ENCODE assay signal across 13 cellular contexts in the genomic region with DNA sequence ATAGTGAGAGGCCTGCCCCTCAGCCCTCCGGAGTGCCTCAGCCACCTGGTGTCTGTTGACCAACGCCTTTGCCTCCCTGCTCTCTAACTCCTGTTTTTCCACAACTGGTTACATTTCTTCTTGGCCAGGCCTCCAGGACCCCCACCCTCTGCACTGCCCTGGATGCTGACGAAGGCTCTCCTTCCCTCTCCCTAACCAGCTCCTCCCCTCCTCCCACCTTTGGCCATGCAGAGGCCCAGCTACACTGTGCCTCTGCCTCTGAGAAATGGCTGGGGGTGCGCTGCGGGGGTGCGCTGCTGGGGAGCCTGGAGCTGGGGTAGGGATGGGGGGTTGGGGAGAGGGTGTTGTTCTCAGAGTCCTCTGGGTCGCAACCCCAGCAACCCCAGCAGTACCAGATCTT. TPM values are rescaled to one million over a fixed set of nuclear protein-coding genes. Genes with fewer than 3 reads are reported as not detected.
DNase-seq lines count a peak whose midpoint lies in the region; ATAC-seq and TF ChIP-seq lines count a peak whose summit lies in the region.
"Not testable (repeated sequence)": the region's sequence is repeated elsewhere in the genome, so short reads cannot be mapped to it uniquely, and the experiment has no call there.
"Had no signal": no experiment of that assay in that cellular context is flagged by ENCODE, and none has a peak within 500 bp of the region (broad histone marks: within the 10 kb centered on the region; RNA-seq: fewer than 3 reads in every experiment).

No MANE protein-coding gene starts in this region.

- peak; percentile 41 for ATAC-seq in WTC11
- ATAC-seq in activated naive CD8-positive, alpha-beta T cell treated with anti-CD3 and anti-CD28 coated beads, Interleukin-2, amount 50 U/mL, for 24 hours = peak; percentile 4

- TF ChIP-seq CTCF in WTC11 (IDR thresholded peaks at IDR 0.05); neural cell (IDR thresholded peaks at IDR 0.05; ENCODE audit: poor library complexity, severe bottlenecking): not testable (repeated sequence)

- not testable (repeated sequence) for H3K4me2 ChIP-seq in neural cell (ENCODE audit: low read length)

- TF ChIP-seq RAD21 in neural cell (conservative IDR thresholded peaks at IDR 0.05) = not testable (repeated sequence)

- not testable (repeated sequence) for DNase-seq in CD4-positive, alpha-beta memory T cell; WTC11 (ENCODE audit: low spot score); activated naive CD8-positive, alpha-beta T cell treated with anti-CD3 and anti-CD28 coated beads, Interleukin-2, amount 50 U/mL, for 24 hours

- not testable (repeated sequence) for TF ChIP-seq EP300 in neural cell (conservative IDR thresholded peaks at IDR 0.05; ENCODE audit: poor library complexity, severe bottlenecking)

- not testable (repeated sequence) for H3K4me1 ChIP-seq in CD4-positive, alpha-beta memory T cell (ENCODE audit: insufficient read depth, low read length); HUES64 (ENCODE audit: insufficient read depth, low read length); endocrine pancreas (ENCODE audit: control insufficient read depth, insufficient read depth, low read length); iPS-20b (ENCODE audit: insufficient read depth, low read length); thymus (ENCODE audit: control insufficient read depth, insufficient read depth, low read length)

- H3K27ac Mint-ChIP-seq in CD4-positive, alpha-beta memory T cell = peak overlapping the region in 1 of 7 donors; percentile 76
- not testable (repeated sequence) for H3K27ac Mint-ChIP-seq in WTC11; activated naive CD8-positive, alpha-beta T cell treated with anti-CD3 and anti-CD28 coated beads, Interleukin-2, amount 50 U/mL, for 24 hours

- 15% methylated on average over 3 of the region's 7 CpGs for WGBS in HUES64
- WGBS in thymus = 48% methylated on average over 7 of the region's 7 CpGs

- not testable (repeated sequence) for H3K27me3 Mint-ChIP-seq in CD4-positive, alpha-beta memory T cell; WTC11 (ENCODE audit: low read depth); activated naive CD8-positive, alpha-beta T cell treated with anti-CD3 and anti-CD28 coated beads, Interleukin-2, amount 50 U/mL, for 24 hours

- not testable (repeated sequence) for H3K9me2 ChIP-seq in neural cell (ENCODE audit: insufficient read depth, low read length)

- intact Hi-C loops in CD4-positive, alpha-beta memory T cell (cut with micrococcal nuclease) = not testable (repeated sequence)

- H3K9me3 ChIP-seq in CD4-positive, alpha-beta memory T cell (ENCODE audit: control insufficient read depth in 1 of 2, low read length in 2 of 2); HUES64 (ENCODE audit: insufficient read depth, low read depth, low read length); endocrine pancreas (ENCODE audit: control insufficient read depth, low read length); iPS-20b (ENCODE audit: insufficient read depth, low read depth, low read length); neural cell (ENCODE audit: low read length); thymus (ENCODE audit: control insufficient read depth): not testable (repeated sequence)

- peaks cover 7 to 19% (median 12%) of the 10 kb centered on the region in 4 donors for H3K4me1 Mint-ChIP-seq in CD4-positive, alpha-beta memory T cell
- H3K4me1 Mint-ChIP-seq in WTC11; activated naive CD8-positive, alpha-beta T cell treated with anti-CD3 and anti-CD28 coated beads, Interleukin-2, amount 50 U/mL, for 24 hours: not testable (repeated sequence)

- POLR2A ChIA-PET in CD4-positive, alpha-beta memory T cell (lab: Charles Lee; ENCODE audit: partially characterized antibody) = not testable (repeated sequence)
- POLR2A ChIA-PET in WTC11 (lab: Charles Lee) = interaction anchor here (0.6 kb wide), 1 partner anchor 29 kb away, joined by 3 read pairs; no protein-coding TSS in a partner anchor

- H3K36me3 Mint-ChIP-seq in CD4-positive, alpha-beta memory T cell; WTC11; activated naive CD8-positive, alpha-beta T cell treated with anti-CD3 and anti-CD28 coated beads, Interleukin-2, amount 50 U/mL, for 24 hours (ENCODE audit: low read depth): not testable (repeated sequence)

- H3K27ac ChIP-seq in CD4-positive, alpha-beta memory T cell (ENCODE audit: low read depth, low read length); HUES64 (ENCODE audit: low read depth, low read length); iPS-20b (ENCODE audit: low read length); neural cell (ENCODE audit: low read length); thymus (ENCODE audit: low read depth): not testable (repeated sequence)

- H3K4me3 Mint-ChIP-seq in CD4-positive, alpha-beta memory T cell = peak overlapping the region in 7 of 8 donors; percentile 77 to 87 (median 82)
- peak overlapping the region; percentile 59; the same call in 1 of the 2 replicates for H3K4me3 Mint-ChIP-seq in WTC11
- not testable (repeated sequence) for H3K4me3 Mint-ChIP-seq in activated naive CD8-positive, alpha-beta T cell treated with anti-CD3 and anti-CD28 coated beads, Interleukin-2, amount 50 U/mL, for 24 hours

- H3K27me3 ChIP-seq in CD4-positive, alpha-beta memory T cell (ENCODE audit: insufficient read depth, low read length); endocrine pancreas (ENCODE audit: control insufficient read depth, insufficient read depth, low read length); thymus (ENCODE audit: control insufficient read depth, insufficient read depth): not testable (repeated sequence)
- H3K27me3 ChIP-seq in HUES64 (ENCODE audit: insufficient read depth, low read length) (peaks cover 16% of the 10 kb centered on the region), iPS-20b (ENCODE audit: insufficient read depth, low read length) (peaks cover 18% of the 10 kb centered on the region), neural cell (ENCODE audit: insufficient read depth, low read depth, low read length) (peaks cover 16% of the 10 kb centered on the region)

- H3K4me3 ChIP-seq in CD4-positive, alpha-beta memory T cell (ENCODE audit: low read length in 2 of 2) = not testable (repeated sequence)
- peak overlapping the region; percentile 44 for H3K4me3 ChIP-seq in HUES64 (ENCODE audit: low read length)
- peak overlapping the region; percentile 52 for H3K4me3 ChIP-seq in endocrine pancreas (ENCODE audit: control insufficient read depth, insufficient read depth, low read length)
- H3K4me3 ChIP-seq in iPS-20b (ENCODE audit: low read length) = peak overlapping the region; percentile 30; the same call in 1 of the 2 replicates
- H3K4me3 ChIP-seq in neural cell (ENCODE audit: low read length) = peak overlapping the region; percentile 60
- H3K4me3 ChIP-seq in thymus (ENCODE audit: low read length) = peak overlapping the region; percentile 35

- H3K79me2 ChIP-seq in neural cell (replicated peaks; ENCODE audit: insufficient read depth, low read length) = not testable (repeated sequence)

- H3K9me3 Mint-ChIP-seq in CD4-positive, alpha-beta memory T cell; WTC11; activated naive CD8-positive, alpha-beta T cell treated with anti-CD3 and anti-CD28 coated beads, Interleukin-2, amount 50 U/mL, for 24 hours: not testable (repeated sequence)

- not testable (repeated sequence) for H3K36me3 ChIP-seq in CD4-positive, alpha-beta memory T cell (ENCODE audit: insufficient read depth, low read length); HUES64 (ENCODE audit: insufficient read depth, low read length); endocrine pancreas (ENCODE audit: control insufficient read depth, insufficient read depth, low read length); iPS-20b (ENCODE audit: insufficient read depth, low read depth, low read length); neural cell (ENCODE audit: insufficient read depth, low read length); thymus (ENCODE audit: control insufficient read depth, insufficient read depth)

- not testable (repeated sequence) for H3F3A ChIP-seq in neural cell (ENCODE audit: insufficient read depth, low read length, poor library complexity, severe bottlenecking)

- not testable (repeated sequence) for H2AFZ ChIP-seq in neural cell (ENCODE audit: low read depth, low read length)

- H4K20me1 ChIP-seq in neural cell (ENCODE audit: insufficient read depth) = not testable (repeated sequence)

- CTCF ChIA-PET in CD4-positive, alpha-beta memory T cell (lab: Charles Lee; ENCODE audit: partially characterized antibody); WTC11 (lab: Charles Lee): not testable (repeated sequence)

- H3K9ac ChIP-seq in HUES64 (ENCODE audit: low read depth, low read length); endocrine pancreas (ENCODE audit: control insufficient read depth, insufficient read depth, low read length); iPS-20b (ENCODE audit: low read depth, low read length); neural cell (ENCODE audit: low read length): not testable (repeated sequence)

RNA-seq across cellular contexts. Expression of gene PROP1, which starts 57.3 kb away (rescaled TPM):
- total RNA-seq in CD4-positive, alpha-beta memory T cell = not detected
- polyA plus RNA-seq in CD4-positive, alpha-beta memory T cell = not detected
- not detected for polyA plus RNA-seq in HUES64 (2013, experiment 1 of 2)
- not detected for polyA plus RNA-seq in HUES64 (2013, experiment 2 of 2)
- total RNA-seq in WTC11 (2021) = not detected in 3 replicates
- not detected in 2 replicates for polyA plus RNA-seq in neural cell
- polyA minus RNA-seq in neural cell = not detected in 2 replicates
- not detected for polyA plus RNA-seq in thymus
- total RNA-seq: activated T-helper 2 cell treated with anti-CD3 and anti-CD28 coated beads, Interferon-gamma antibody, Interleukin-2, Interleukin-4, amounts not matched to agents 10 μg/mL and 5 μg/mL and 100 μg/mL, durations not matched to agents 14 hours and 24 hours and 36 hours; occipital lobe; Peyer's patch; right cardiac atrium; tibial nerve had no signal
- polyA plus RNA-seq: right cardiac atrium had no signal
